Comparison of ENCODE assay signal across 8 cellular contexts in the genomic region with DNA sequence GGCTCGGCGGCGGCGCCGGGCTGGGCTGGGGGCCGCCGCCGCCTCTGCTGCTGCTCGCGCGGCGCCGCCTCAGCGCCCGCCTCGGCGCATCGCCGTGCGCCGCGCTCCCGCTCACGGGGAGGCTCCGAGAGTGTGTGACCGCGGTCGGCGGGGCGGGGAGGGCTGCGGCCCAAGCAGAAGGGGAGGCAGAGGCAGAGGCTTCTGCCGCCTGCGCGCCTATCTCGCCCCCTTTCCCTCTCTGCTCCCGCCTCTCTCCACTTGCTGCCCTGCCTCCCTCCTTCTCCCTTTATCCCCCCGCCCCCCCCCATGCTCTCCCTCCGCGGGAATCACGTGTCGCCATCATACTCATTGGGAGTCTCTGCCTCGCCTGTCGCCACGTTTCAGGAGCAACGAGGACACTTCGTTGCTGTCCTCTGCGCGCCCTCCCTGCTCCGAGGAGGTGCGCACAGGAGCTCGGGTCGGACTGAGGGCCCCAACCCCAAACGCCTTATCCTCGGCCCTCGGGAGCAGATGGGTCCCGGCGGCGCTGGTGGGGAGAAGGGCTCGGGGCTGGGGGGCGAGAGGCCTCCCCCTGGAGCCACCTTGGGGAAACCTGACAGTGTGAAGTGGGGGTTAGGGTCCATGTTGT. TPM values are rescaled to one million over a fixed set of nuclear protein-coding genes. Genes with fewer than 3 reads are reported as not detected.
A peak's percentile ranks its signal among the peaks of the same experiment; 100 is the strongest.
DNase-seq lines count a peak whose midpoint lies in the region; ATAC-seq, FAIRE-seq and TF ChIP-seq lines count a peak whose summit lies in the region.

A gene with protein sequence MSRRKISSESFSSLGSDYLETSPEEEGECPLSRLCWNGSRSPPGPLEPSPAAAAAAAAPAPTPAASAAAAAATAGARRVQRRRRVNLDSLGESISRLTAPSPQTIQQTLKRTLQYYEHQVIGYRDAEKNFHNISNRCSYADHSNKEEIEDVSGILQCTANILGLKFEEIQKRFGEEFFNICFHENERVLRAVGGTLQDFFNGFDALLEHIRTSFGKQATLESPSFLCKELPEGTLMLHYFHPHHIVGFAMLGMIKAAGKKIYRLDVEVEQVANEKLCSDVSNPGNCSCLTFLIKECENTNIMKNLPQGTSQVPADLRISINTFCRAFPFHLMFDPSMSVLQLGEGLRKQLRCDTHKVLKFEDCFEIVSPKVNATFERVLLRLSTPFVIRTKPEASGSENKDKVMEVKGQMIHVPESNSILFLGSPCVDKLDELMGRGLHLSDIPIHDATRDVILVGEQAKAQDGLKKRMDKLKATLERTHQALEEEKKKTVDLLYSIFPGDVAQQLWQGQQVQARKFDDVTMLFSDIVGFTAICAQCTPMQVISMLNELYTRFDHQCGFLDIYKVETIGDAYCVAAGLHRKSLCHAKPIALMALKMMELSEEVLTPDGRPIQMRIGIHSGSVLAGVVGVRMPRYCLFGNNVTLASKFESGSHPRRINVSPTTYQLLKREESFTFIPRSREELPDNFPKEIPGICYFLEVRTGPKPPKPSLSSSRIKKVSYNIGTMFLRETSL (minus strand): TSS at position 203 of the 628 bp plus-strand sequence. CDS start 421 bp downstream, outside the sequence.

- H3K27ac Mint-ChIP-seq in activated naive CD8-positive, alpha-beta T cell treated with anti-CD3 and anti-CD28 coated beads, Interleukin-2, amount 50 U/mL, for 24 hours, result no peak within 1 kb of the TSS

- WGBS in right cardiac atrium, result 1% methylated on average over 58 of the region's 60 CpGs

- ATAC-seq in GM19455 (IDR thresholded peaks at IDR 0.05; ENCODE audit: unreplicated experiment) (peak; percentile 46), HG03571 (IDR thresholded peaks at IDR 0.05; ENCODE audit: unreplicated experiment) (peak; percentile 10), right cardiac atrium (peak; percentile 55 to 58)
- ATAC-seq in activated naive CD8-positive, alpha-beta T cell treated with anti-CD3 and anti-CD28 coated beads, Interleukin-2, amount 50 U/mL, for 24 hours, result peak; percentile 37

- no peaks in the 10 kb centered on the region for H3K9me3 Mint-ChIP-seq in activated naive CD8-positive, alpha-beta T cell treated with anti-CD3 and anti-CD28 coated beads, Interleukin-2, amount 50 U/mL, for 24 hours

- no peaks in the 10 kb centered on the region for H3K27me3 ChIP-seq in right cardiac atrium (ENCODE audit: control insufficient read depth, insufficient read depth)

- peaks cover 34% of the 10 kb centered on the region for H3K27me3 Mint-ChIP-seq in activated naive CD8-positive, alpha-beta T cell treated with anti-CD3 and anti-CD28 coated beads, Interleukin-2, amount 50 U/mL, for 24 hours

- H3K4me3 ChIP-seq in right cardiac atrium (ENCODE audit: low read length) (peak within 1 kb of the TSS; percentile 48), skeletal muscle cell (ENCODE audit: low read depth, low read length) (peak within 1 kb of the TSS; percentile 49)

- no peaks in the 10 kb centered on the region for H3K9me3 ChIP-seq in right cardiac atrium (ENCODE audit: control insufficient read depth, low read length)

- no peak within 1 kb of the TSS for H3K27ac ChIP-seq in right cardiac atrium (ENCODE audit: low read length)

- H3K4me1 Mint-ChIP-seq in activated naive CD8-positive, alpha-beta T cell treated with anti-CD3 and anti-CD28 coated beads, Interleukin-2, amount 50 U/mL, for 24 hours, result peaks cover 3% of the 10 kb centered on the region

- no peak for FAIRE-seq in D721Med (lab: Jason Lieb, UNC)

- no peaks in the 10 kb centered on the region for H3K36me3 Mint-ChIP-seq in activated naive CD8-positive, alpha-beta T cell treated with anti-CD3 and anti-CD28 coated beads, Interleukin-2, amount 50 U/mL, for 24 hours (ENCODE audit: low read depth)

- peak; percentile 20 for DNase-seq in D721Med (ENCODE audit: insufficient read length, low spot score)
- no peak for DNase-seq in activated naive CD8-positive, alpha-beta T cell treated with anti-CD3 and anti-CD28 coated beads, Interleukin-2, amount 50 U/mL, for 24 hours
- peak in 2 of 3 donors; percentile 35 to 69 for DNase-seq in right cardiac atrium
- no peak for DNase-seq in skeletal muscle cell (ENCODE audit: low read depth)
- no peak for DNase-seq in effector CD8-positive, alpha-beta T cell (lab: John Stamatoyannopoulos, UW)
- no peak for DNase-seq in NAMALWA (ENCODE audit: low spot score)

- H3K4me1 ChIP-seq in right cardiac atrium (ENCODE audit: control insufficient read depth, insufficient read depth, low read length), result no peaks in the 10 kb centered on the region

- intact Hi-C loops in right cardiac atrium (cut with DNase I), result loop anchor here in 2 of 4 donors (10.0 kb wide), 1 partner anchor 294 kb away; no protein-coding TSS in a partner anchor

- H3K4me3 Mint-ChIP-seq in activated naive CD8-positive, alpha-beta T cell treated with anti-CD3 and anti-CD28 coated beads, Interleukin-2, amount 50 U/mL, for 24 hours, result no peak within 1 kb of the TSS

- no peak for TF ChIP-seq CTCF in D721Med (IDR thresholded peaks at IDR 0.05; ENCODE audit: insufficient read depth, missing control alignments)

RNA-seq across cellular contexts. Expression of the gene that starts here (rescaled TPM):
- total RNA-seq in right cardiac atrium, result 1 to 10 TPM; 1.8 to 9.0 (median 2.9) TPM
- 0.43 TPM for polyA plus RNA-seq in right cardiac atrium

Comparison
In these comparisons a context has a peak if more than half of its experiments do, and no peak if none do; other contexts are left out.
1. DNase-seq: peak in D721Med (single experiment) and right cardiac atrium (2 of 3); none in activated naive CD8-positive, alpha-beta T cell treated with anti-CD3 and anti-CD28 coated beads, Interleukin-2, amount 50 U/mL, for 24 hours (single experiment), skeletal muscle cell (single experiment), effector CD8-positive, alpha-beta T cell (single experiment) and NAMALWA (single experiment).
2. Peak in every context shown above with its lines, with median percentiles within 50 percentile points of each other: ATAC-seq.